8 cellular contexts compared by ENCODE assay signal in the genomic region with DNA sequence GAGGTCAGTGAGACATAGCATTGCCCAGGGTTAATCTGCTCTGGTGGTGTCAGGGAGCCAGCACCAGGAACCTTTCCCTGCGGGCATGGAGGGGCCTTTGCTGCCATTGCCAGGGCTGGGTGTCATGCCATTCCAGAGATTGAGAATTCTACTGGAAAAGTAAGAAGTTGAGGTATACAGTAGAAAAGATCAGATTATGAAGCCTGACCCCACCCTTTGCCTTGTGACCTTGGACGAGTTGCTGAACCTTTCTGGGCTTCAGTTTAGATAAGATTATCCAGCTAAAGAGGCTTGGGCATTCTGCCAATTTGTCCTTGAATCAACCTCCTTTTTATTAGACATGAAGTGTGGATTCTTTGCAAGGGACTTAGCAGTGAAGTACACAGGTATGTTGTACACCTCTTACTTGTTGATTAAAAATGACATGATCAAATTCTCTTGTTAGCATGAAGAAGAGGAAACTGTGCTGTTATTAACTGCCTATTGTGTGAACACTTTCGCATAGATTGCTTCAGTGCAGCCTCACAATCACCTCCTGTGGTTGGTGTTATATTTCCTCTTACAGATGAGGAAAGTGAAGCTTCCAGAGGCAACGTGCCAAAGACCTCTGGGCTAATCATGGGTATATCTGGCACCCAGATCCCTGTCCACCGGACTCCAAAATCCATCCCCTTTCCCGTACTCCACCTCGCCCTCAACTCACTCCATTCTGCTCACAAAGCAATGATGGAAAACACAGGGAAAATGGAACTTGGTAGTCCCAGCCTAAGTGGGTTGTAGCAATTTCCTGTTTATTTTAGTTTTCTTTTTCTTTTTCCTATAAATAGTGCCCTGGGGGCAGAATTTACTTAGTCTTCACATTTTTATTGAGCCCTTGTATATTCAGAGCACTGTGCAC.
DNase-seq lines count a peak whose midpoint lies in the region; ATAC-seq and TF ChIP-seq lines count a peak whose summit lies in the region.

No MANE protein-coding gene starts in this region.

- no peak for TF ChIP-seq CTCF in thyroid gland (IDR thresholded peaks at IDR 0.05)

- ATAC-seq in GM21723 (IDR thresholded peaks at IDR 0.05; ENCODE audit: unreplicated experiment) (no peak), GM21619 (IDR thresholded peaks at IDR 0.05; ENCODE audit: unreplicated experiment) (no peak), GM18868 (IDR thresholded peaks at IDR 0.05; ENCODE audit: unreplicated experiment) (no peak)

- peak overlapping the region in 2 of 3 donors; percentile 4 to 12 for H3K27ac ChIP-seq in thyroid gland

- H3K9me3 ChIP-seq in thyroid gland = no peaks in the 10 kb centered on the region

- DNase-seq in activated effector memory CD4-positive, alpha-beta T cell treated with anti-CD3 and anti-CD28 coated beads, Interleukin-2, amount 50 U/mL, for 16 hours = peak; percentile 21
- no peak for DNase-seq in activated effector memory CD4-positive, alpha-beta T cell treated with Interleukin-2 at 50 U/mL for 16 hours
- DNase-seq in NCI-H748 (lab: John Stamatoyannopoulos, UW; ENCODE audit: unreplicated experiment) = peak; percentile 87
- peak; percentile 18 for DNase-seq in dermis blood vessel endothelial cell
- peak in 1 of 2 donors; percentile 35 for DNase-seq in thyroid gland

- peaks cover 29 to 37% of the 10 kb centered on the region in 2 donors for H3K4me1 ChIP-seq in thyroid gland

- H3K4me3 ChIP-seq in thyroid gland (replicated peaks in 1 of 3) = no peak overlapping the region

- no peaks in the 10 kb centered on the region for H3K27me3 ChIP-seq in thyroid gland

- intact Hi-C loops in thyroid gland (cut with DNase I) = no loop called here

- no peaks in the 10 kb centered on the region for H3K36me3 ChIP-seq in thyroid gland

- 39 to 54% methylated on average over 7 of the region's 7 CpGs for WGBS in thyroid gland, 2 donors

- no peak for TF ChIP-seq POLR2A in thyroid gland (IDR thresholded peaks at IDR 0.05)
